In genomic region chr17:61338874-61339478, GRCh38 we compare ENCODE assay signal across 16 cellular contexts.
DNase-seq lines count a peak whose midpoint lies in the region; ATAC-seq and TF ChIP-seq lines count a peak whose summit lies in the region.
"Had no signal": no experiment of that assay in that cellular context is flagged by ENCODE, and none has a peak within 500 bp of the region (broad histone marks: within the 10 kb centered on the region; RNA-seq: fewer than 3 reads in every experiment).

No MANE protein-coding gene starts in this region.

- H3K27me3 ChIP-seq in left ventricle myocardium inferior (ENCODE audit: low read depth) (peaks cover 36% of the 10 kb centered on the region), esophagus muscularis mucosa (no peaks in the 10 kb centered on the region), osteoblast (ENCODE audit: insufficient read depth, low read length) (no peaks in the 10 kb centered on the region)

- WGBS in esophagus muscularis mucosa: 89% methylated on average over 5 of the region's 5 CpGs

- H4K20me1 ChIP-seq in osteoblast (ENCODE audit: insufficient read depth, low read length): no peaks in the 10 kb centered on the region

- TF ChIP-seq CTCF in left ventricle myocardium inferior (IDR thresholded peaks at IDR 0.05; ENCODE audit: borderline replicate concordance) (no peak), esophagus muscularis mucosa (IDR thresholded peaks at IDR 0.05) (no peak), osteoblast (IDR thresholded peaks at IDR 0.05; ENCODE audit: extremely low read depth, low read depth, low read length) (no peak)

- no peaks in the 10 kb centered on the region for H3K9me3 ChIP-seq in left ventricle myocardium inferior (replicated peaks)
- no peaks in the 10 kb centered on the region for H3K9me3 ChIP-seq in esophagus muscularis mucosa
- no peaks in the 10 kb centered on the region for H3K9me3 ChIP-seq in osteoblast (ENCODE audit: low read depth, low read length)

- H3K27ac ChIP-seq in left ventricle myocardium inferior (replicated peaks) (peak overlapping the region; percentile 69), esophagus muscularis mucosa (replicated peaks in 1 of 4) (peak overlapping the region; percentile 72 to 79 (median 75)), osteoblast (ENCODE audit: low read depth, low read length) (peak overlapping the region; percentile 86)

- intact Hi-C loops in left ventricle myocardium inferior (cut with micrococcal nuclease) (no loop called here), left cardiac atrium (cut with DNase I) (no loop called here), esophagus muscularis mucosa (cut with DNase I) (no loop called here)

- DNase-seq in left ventricle myocardium inferior (no peak), left cardiac atrium (no peak), esophagus muscularis mucosa (ENCODE audit: extremely low spot score) (no peak), osteoblast (ENCODE audit: insufficient read length, low spot score, missing footprints) (no peak), DMS114 treated with DMSO at 0.1 percent for 48 hours (lab: John Stamatoyannopoulos, UW; ENCODE audit: unreplicated experiment) (no peak), activated gamma-delta T cell treated with Interleukin-2 at 50 U/mL for 16 hours (no peak), NOMO-1 treated with dmso at 0.1 percent for 144 hours (lab: John Stamatoyannopoulos, UW; ENCODE audit: unreplicated experiment) (no peak), DMS153 treated with DMSO at 0.1 percent for 48 hours (lab: John Stamatoyannopoulos, UW; ENCODE audit: unreplicated experiment) (no peak)
- DNase-seq: activated CD8-positive, alpha-beta T cell treated with anti-CD3 and anti-CD28 coated beads, Interleukin-2, amount 10 ng/mL, durations not matched to agents 7 days and 5 days; activated T-cell treated with anti-CD3 and anti-CD28 coated beads, Interleukin-2, amount 50 U/mL, for 4 hours; dermis blood vessel endothelial cell; GDM1; retina; SIG-M5; stimulated activated naive CD8-positive, alpha-beta T cell treated with anti-CD3 and anti-CD28 coated beads, Interleukin-15, Interleukin-2, amounts not matched to agents 100 U/mL and 50 U/mL, for 24 hours had no signal

- H3K4me3 ChIP-seq in left ventricle myocardium inferior: no peak overlapping the region
- H3K4me3 ChIP-seq in esophagus muscularis mucosa: no peak overlapping the region
- no peak overlapping the region for H3K4me3 ChIP-seq in osteoblast (ENCODE audit: insufficient read depth, low read length)
- H3K4me3 ChIP-seq: GM23338 had no signal

- H3K36me3 ChIP-seq in left ventricle myocardium inferior: no peaks in the 10 kb centered on the region
- H3K36me3 ChIP-seq in esophagus muscularis mucosa: no peaks in the 10 kb centered on the region
- H3K36me3 ChIP-seq in osteoblast (ENCODE audit: insufficient read depth, low read length): no peaks in the 10 kb centered on the region

- TF ChIP-seq POLR2A in esophagus muscularis mucosa (IDR thresholded peaks at IDR 0.05; ENCODE audit: low read depth): no peak

- peak overlapping the region; percentile 62 for H3K4me2 ChIP-seq in osteoblast (ENCODE audit: insufficient read depth, low read length)
- H3K4me2 ChIP-seq: GM23338 had no signal

- no peaks in the 10 kb centered on the region for H3K79me2 ChIP-seq in osteoblast (ENCODE audit: insufficient read depth, low read length)

- H2AFZ ChIP-seq in osteoblast (ENCODE audit: low read length): no peak overlapping the region
- H2AFZ ChIP-seq: GM23338 had no signal

- no peak for TF ChIP-seq EP300 in esophagus muscularis mucosa (IDR thresholded peaks at IDR 0.05)

- no peak for ATAC-seq in left cardiac atrium
- ATAC-seq: activated CD8-positive, alpha-beta T cell treated with anti-CD3 and anti-CD28 coated beads, Interleukin-2, amount 10 ng/mL, durations not matched to agents 7 days and 5 days; activated T-cell treated with anti-CD3 and anti-CD28 coated beads, Interleukin-2, amount 50 U/mL, for 4 hours; GM23338; stimulated activated naive CD8-positive, alpha-beta T cell treated with anti-CD3 and anti-CD28 coated beads, Interleukin-15, Interleukin-2, amounts not matched to agents 100 U/mL and 50 U/mL, for 24 hours had no signal

- H3K4me1 ChIP-seq in left ventricle myocardium inferior (peaks cover 43% of the 10 kb centered on the region), esophagus muscularis mucosa (peaks cover 24 to 50% (median 48%) of the 10 kb centered on the region in 4 donors), osteoblast (ENCODE audit: insufficient read depth, low read length) (peaks cover 59% of the 10 kb centered on the region)
